1 cellular context compared by ENCODE assay signal in the genomic region with DNA sequence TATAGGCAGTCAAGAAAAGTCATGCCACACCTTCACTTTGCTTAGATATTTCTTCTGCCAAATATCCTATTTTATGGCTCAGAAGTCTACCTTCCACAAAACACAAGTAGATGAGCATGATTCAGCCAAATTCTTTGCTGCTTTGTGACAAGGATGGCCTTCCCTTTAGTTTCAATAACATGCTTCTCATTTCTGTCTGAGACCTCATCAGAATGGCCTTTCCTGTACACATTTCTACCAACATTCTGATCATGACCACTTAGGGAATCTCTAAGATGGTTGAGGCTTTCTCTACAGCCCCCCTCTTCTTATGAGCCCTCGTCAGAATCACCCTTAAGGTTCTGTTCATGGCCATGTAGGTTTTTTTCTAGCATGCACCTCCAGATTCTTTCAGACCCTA.
TF ChIP-seq lines count a peak whose summit lies in the region.

No MANE protein-coding gene starts in this region.

TF ChIP-seq in GM23338, 12 proteins besides CTCF, POLR2A, EP300 and RAD21 (continued from another document):
- TF ChIP-seq, protein P1, sequence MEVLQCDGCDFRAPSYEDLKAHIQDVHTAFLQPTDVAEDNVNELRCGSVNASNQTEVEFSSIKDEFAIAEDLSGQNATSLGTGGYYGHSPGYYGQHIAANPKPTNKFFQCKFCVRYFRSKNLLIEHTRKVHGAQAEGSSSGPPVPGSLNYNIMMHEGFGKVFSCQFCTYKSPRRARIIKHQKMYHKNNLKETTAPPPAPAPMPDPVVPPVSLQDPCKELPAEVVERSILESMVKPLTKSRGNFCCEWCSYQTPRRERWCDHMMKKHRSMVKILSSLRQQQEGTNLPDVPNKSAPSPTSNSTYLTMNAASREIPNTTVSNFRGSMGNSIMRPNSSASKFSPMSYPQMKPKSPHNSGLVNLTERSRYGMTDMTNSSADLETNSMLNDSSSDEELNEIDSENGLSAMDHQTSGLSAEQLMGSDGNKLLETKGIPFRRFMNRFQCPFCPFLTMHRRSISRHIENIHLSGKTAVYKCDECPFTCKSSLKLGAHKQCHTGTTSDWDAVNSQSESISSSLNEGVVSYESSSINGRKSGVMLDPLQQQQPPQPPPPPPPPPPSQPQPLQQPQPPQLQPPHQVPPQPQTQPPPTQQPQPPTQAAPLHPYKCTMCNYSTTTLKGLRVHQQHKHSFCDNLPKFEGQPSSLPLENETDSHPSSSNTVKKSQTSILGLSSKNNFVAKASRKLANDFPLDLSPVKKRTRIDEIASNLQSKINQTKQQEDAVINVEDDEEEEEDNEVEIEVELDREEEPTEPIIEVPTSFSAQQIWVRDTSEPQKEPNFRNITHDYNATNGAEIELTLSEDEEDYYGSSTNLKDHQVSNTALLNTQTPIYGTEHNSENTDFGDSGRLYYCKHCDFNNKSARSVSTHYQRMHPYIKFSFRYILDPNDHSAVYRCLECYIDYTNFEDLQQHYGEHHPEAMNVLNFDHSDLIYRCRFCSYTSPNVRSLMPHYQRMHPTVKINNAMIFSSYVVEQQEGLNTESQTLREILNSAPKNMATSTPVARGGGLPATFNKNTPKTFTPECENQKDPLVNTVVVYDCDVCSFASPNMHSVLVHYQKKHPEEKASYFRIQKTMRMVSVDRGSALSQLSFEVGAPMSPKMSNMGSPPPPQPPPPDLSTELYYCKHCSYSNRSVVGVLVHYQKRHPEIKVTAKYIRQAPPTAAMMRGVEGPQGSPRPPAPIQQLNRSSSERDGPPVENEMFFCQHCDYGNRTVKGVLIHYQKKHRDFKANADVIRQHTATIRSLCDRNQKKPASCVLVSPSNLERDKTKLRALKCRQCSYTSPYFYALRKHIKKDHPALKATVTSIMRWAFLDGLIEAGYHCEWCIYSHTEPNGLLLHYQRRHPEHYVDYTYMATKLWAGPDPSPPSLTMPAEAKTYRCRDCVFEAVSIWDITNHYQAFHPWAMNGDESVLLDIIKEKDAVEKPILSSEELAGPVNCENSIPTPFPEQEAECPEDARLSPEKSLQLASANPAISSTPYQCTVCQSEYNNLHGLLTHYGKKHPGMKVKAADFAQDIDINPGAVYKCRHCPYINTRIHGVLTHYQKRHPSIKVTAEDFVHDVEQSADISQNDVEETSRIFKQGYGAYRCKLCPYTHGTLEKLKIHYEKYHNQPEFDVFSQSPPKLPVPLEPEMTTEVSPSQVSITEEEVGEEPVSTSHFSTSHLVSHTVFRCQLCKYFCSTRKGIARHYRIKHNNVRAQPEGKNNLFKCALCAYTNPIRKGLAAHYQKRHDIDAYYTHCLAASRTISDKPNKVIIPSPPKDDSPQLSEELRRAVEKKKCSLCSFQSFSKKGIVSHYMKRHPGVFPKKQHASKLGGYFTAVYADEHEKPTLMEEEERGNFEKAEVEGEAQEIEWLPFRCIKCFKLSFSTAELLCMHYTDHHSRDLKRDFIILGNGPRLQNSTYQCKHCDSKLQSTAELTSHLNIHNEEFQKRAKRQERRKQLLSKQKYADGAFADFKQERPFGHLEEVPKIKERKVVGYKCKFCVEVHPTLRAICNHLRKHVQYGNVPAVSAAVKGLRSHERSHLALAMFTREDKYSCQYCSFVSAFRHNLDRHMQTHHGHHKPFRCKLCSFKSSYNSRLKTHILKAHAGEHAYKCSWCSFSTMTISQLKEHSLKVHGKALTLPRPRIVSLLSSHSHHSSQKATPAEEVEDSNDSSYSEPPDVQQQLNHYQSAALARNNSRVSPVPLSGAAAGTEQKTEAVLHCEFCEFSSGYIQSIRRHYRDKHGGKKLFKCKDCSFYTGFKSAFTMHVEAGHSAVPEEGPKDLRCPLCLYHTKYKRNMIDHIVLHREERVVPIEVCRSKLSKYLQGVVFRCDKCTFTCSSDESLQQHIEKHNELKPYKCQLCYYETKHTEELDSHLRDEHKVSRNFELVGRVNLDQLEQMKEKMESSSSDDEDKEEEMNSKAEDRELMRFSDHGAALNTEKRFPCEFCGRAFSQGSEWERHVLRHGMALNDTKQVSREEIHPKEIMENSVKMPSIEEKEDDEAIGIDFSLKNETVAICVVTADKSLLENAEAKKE (CRISPR knock-in tag; IDR thresholded peaks at IDR 0.05) = no peak
- no peak for TF ChIP-seq NANOG (IDR thresholded peaks at IDR 0.05; ENCODE audit: borderline replicate concordance)
- TF ChIP-seq, protein P2, sequence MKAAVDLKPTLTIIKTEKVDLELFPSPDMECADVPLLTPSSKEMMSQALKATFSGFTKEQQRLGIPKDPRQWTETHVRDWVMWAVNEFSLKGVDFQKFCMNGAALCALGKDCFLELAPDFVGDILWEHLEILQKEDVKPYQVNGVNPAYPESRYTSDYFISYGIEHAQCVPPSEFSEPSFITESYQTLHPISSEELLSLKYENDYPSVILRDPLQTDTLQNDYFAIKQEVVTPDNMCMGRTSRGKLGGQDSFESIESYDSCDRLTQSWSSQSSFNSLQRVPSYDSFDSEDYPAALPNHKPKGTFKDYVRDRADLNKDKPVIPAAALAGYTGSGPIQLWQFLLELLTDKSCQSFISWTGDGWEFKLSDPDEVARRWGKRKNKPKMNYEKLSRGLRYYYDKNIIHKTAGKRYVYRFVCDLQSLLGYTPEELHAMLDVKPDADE (IDR thresholded peaks at IDR 0.05) = no peak
- TF ChIP-seq, protein P3, sequence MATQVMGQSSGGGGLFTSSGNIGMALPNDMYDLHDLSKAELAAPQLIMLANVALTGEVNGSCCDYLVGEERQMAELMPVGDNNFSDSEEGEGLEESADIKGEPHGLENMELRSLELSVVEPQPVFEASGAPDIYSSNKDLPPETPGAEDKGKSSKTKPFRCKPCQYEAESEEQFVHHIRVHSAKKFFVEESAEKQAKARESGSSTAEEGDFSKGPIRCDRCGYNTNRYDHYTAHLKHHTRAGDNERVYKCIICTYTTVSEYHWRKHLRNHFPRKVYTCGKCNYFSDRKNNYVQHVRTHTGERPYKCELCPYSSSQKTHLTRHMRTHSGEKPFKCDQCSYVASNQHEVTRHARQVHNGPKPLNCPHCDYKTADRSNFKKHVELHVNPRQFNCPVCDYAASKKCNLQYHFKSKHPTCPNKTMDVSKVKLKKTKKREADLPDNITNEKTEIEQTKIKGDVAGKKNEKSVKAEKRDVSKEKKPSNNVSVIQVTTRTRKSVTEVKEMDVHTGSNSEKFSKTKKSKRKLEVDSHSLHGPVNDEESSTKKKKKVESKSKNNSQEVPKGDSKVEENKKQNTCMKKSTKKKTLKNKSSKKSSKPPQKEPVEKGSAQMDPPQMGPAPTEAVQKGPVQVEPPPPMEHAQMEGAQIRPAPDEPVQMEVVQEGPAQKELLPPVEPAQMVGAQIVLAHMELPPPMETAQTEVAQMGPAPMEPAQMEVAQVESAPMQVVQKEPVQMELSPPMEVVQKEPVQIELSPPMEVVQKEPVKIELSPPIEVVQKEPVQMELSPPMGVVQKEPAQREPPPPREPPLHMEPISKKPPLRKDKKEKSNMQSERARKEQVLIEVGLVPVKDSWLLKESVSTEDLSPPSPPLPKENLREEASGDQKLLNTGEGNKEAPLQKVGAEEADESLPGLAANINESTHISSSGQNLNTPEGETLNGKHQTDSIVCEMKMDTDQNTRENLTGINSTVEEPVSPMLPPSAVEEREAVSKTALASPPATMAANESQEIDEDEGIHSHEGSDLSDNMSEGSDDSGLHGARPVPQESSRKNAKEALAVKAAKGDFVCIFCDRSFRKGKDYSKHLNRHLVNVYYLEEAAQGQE (IDR thresholded peaks at IDR 0.05; ENCODE audit: unreplicated experiment) = no peak
